ENCODE assay signal across 2 cellular contexts in genomic region chr2:119681196-119681867, GRCh38.
A peak's percentile ranks its signal among the peaks of the same experiment; 100 is the strongest.
TF ChIP-seq lines count a peak whose summit lies in the region.

No MANE protein-coding gene starts in this region.

TF ChIP-seq in HepG2, 621 proteins besides CTCF, POLR2A, EP300 and RAD21 (continues in another document):
- TF ChIP-seq, protein P1, sequence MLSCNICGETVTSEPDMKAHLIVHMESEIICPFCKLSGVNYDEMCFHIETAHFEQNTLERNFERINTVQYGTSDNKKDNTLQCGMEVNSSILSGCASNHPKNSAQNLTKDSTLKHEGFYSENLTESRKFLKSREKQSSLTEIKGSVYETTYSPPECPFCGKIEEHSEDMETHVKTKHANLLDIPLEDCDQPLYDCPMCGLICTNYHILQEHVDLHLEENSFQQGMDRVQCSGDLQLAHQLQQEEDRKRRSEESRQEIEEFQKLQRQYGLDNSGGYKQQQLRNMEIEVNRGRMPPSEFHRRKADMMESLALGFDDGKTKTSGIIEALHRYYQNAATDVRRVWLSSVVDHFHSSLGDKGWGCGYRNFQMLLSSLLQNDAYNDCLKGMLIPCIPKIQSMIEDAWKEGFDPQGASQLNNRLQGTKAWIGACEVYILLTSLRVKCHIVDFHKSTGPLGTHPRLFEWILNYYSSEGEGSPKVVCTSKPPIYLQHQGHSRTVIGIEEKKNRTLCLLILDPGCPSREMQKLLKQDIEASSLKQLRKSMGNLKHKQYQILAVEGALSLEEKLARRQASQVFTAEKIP (CRISPR knock-in tag; IDR thresholded peaks at IDR 0.05; ENCODE audit: borderline replicate concordance), result no peak
- TF ChIP-seq ZSCAN29 (CRISPR knock-in tag; conservative IDR thresholded peaks at IDR 0.05) (no peak), ZNF251 (CRISPR knock-in tag; IDR thresholded peaks at IDR 0.05) (no peak), HNRNPL (IDR thresholded peaks at IDR 0.05; ENCODE audit: low read depth, low read length) (peak; percentile 69; the same call in 1 of the 2 replicates), ZNF280D (CRISPR knock-in tag; IDR thresholded peaks at IDR 0.05) (no peak), HDAC6 (IDR thresholded peaks at IDR 0.05; ENCODE audit: low read depth, low read length) (no peak), ARID2 (CRISPR knock-in tag; IDR thresholded peaks at IDR 0.05; ENCODE audit: borderline replicate concordance) (no peak), ELF4 (CRISPR knock-in tag; IDR thresholded peaks at IDR 0.05; ENCODE audit: borderline replicate concordance) (no peak), CBX1 (IDR thresholded peaks at IDR 0.05; ENCODE audit: low read depth) (no peak), MXD3 (CRISPR knock-in tag; IDR thresholded peaks at IDR 0.05) (no peak), TBX2 (CRISPR knock-in tag; IDR thresholded peaks at IDR 0.05; ENCODE audit: borderline replicate concordance) (0 out of 2 replicates have a peak, but pooled peaks have one; percentile 14), KDM2A (CRISPR knock-in tag; IDR thresholded peaks at IDR 0.05; ENCODE audit: borderline replicate concordance, low read depth) (no peak)
- TF ChIP-seq, protein P2, sequence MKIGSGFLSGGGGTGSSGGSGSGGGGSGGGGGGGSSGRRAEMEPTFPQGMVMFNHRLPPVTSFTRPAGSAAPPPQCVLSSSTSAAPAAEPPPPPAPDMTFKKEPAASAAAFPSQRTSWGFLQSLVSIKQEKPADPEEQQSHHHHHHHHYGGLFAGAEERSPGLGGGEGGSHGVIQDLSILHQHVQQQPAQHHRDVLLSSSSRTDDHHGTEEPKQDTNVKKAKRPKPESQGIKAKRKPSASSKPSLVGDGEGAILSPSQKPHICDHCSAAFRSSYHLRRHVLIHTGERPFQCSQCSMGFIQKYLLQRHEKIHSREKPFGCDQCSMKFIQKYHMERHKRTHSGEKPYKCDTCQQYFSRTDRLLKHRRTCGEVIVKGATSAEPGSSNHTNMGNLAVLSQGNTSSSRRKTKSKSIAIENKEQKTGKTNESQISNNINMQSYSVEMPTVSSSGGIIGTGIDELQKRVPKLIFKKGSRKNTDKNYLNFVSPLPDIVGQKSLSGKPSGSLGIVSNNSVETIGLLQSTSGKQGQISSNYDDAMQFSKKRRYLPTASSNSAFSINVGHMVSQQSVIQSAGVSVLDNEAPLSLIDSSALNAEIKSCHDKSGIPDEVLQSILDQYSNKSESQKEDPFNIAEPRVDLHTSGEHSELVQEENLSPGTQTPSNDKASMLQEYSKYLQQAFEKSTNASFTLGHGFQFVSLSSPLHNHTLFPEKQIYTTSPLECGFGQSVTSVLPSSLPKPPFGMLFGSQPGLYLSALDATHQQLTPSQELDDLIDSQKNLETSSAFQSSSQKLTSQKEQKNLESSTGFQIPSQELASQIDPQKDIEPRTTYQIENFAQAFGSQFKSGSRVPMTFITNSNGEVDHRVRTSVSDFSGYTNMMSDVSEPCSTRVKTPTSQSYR (CRISPR knock-in tag; IDR thresholded peaks at IDR 0.05; ENCODE audit: borderline replicate concordance), result no peak
- TF ChIP-seq, protein P3, sequence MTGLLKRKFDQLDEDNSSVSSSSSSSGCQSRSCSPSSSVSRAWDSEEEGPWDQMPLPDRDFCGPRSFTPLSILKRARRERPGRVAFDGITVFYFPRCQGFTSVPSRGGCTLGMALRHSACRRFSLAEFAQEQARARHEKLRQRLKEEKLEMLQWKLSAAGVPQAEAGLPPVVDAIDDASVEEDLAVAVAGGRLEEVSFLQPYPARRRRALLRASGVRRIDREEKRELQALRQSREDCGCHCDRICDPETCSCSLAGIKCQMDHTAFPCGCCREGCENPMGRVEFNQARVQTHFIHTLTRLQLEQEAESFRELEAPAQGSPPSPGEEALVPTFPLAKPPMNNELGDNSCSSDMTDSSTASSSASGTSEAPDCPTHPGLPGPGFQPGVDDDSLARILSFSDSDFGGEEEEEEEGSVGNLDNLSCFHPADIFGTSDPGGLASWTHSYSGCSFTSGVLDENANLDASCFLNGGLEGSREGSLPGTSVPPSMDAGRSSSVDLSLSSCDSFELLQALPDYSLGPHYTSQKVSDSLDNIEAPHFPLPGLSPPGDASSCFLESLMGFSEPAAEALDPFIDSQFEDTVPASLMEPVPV (CRISPR knock-in tag; IDR thresholded peaks at IDR 0.05), result no peak
- TF ChIP-seq, protein P4, sequence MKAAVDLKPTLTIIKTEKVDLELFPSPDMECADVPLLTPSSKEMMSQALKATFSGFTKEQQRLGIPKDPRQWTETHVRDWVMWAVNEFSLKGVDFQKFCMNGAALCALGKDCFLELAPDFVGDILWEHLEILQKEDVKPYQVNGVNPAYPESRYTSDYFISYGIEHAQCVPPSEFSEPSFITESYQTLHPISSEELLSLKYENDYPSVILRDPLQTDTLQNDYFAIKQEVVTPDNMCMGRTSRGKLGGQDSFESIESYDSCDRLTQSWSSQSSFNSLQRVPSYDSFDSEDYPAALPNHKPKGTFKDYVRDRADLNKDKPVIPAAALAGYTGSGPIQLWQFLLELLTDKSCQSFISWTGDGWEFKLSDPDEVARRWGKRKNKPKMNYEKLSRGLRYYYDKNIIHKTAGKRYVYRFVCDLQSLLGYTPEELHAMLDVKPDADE (CRISPR knock-in tag; IDR thresholded peaks at IDR 0.05), result no peak

TF ChIP-seq in WTC11, 78 proteins besides CTCF, POLR2A, EP300 and RAD21:
- no peak for TF ChIP-seq ZNF671 (CRISPR knock-in tag; IDR thresholded peaks at IDR 0.05)
- no peak for TF ChIP-seq ARID4B (CRISPR knock-in tag; IDR thresholded peaks at IDR 0.05; ENCODE audit: borderline replicate concordance)
- TF ChIP-seq, protein P5, sequence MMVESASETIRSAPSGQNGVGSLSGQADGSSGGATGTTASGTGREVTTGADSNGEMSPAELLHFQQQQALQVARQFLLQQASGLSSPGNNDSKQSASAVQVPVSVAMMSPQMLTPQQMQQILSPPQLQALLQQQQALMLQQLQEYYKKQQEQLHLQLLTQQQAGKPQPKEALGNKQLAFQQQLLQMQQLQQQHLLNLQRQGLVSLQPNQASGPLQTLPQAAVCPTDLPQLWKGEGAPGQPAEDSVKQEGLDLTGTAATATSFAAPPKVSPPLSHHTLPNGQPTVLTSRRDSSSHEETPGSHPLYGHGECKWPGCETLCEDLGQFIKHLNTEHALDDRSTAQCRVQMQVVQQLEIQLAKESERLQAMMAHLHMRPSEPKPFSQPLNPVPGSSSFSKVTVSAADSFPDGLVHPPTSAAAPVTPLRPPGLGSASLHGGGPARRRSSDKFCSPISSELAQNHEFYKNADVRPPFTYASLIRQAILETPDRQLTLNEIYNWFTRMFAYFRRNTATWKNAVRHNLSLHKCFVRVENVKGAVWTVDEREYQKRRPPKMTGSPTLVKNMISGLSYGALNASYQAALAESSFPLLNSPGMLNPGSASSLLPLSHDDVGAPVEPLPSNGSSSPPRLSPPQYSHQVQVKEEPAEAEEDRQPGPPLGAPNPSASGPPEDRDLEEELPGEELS (CRISPR knock-in tag; IDR thresholded peaks at IDR 0.05), result no peak
- TF ChIP-seq, protein P6, sequence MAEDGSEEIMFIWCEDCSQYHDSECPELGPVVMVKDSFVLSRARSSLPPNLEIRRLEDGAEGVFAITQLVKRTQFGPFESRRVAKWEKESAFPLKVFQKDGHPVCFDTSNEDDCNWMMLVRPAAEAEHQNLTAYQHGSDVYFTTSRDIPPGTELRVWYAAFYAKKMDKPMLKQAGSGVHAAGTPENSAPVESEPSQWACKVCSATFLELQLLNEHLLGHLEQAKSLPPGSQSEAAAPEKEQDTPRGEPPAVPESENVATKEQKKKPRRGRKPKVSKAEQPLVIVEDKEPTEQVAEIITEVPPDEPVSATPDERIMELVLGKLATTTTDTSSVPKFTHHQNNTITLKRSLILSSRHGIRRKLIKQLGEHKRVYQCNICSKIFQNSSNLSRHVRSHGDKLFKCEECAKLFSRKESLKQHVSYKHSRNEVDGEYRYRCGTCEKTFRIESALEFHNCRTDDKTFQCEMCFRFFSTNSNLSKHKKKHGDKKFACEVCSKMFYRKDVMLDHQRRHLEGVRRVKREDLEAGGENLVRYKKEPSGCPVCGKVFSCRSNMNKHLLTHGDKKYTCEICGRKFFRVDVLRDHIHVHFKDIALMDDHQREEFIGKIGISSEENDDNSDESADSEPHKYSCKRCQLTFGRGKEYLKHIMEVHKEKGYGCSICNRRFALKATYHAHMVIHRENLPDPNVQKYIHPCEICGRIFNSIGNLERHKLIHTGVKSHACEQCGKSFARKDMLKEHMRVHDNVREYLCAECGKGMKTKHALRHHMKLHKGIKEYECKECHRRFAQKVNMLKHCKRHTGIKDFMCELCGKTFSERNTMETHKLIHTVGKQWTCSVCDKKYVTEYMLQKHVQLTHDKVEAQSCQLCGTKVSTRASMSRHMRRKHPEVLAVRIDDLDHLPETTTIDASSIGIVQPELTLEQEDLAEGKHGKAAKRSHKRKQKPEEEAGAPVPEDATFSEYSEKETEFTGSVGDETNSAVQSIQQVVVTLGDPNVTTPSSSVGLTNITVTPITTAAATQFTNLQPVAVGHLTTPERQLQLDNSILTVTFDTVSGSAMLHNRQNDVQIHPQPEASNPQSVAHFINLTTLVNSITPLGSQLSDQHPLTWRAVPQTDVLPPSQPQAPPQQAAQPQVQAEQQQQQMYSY (CRISPR knock-in tag; IDR thresholded peaks at IDR 0.05), result no peak
- no peak for TF ChIP-seq EMX1 (CRISPR knock-in tag; IDR thresholded peaks at IDR 0.05)
- TF ChIP-seq, protein P7, sequence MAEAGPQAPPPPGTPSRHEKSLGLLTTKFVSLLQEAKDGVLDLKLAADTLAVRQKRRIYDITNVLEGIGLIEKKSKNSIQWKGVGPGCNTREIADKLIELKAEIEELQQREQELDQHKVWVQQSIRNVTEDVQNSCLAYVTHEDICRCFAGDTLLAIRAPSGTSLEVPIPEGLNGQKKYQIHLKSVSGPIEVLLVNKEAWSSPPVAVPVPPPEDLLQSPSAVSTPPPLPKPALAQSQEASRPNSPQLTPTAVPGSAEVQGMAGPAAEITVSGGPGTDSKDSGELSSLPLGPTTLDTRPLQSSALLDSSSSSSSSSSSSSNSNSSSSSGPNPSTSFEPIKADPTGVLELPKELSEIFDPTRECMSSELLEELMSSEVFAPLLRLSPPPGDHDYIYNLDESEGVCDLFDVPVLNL (CRISPR knock-in tag; IDR thresholded peaks at IDR 0.05; ENCODE audit: borderline replicate concordance, low read depth), result no peak
- TF ChIP-seq, protein P8, sequence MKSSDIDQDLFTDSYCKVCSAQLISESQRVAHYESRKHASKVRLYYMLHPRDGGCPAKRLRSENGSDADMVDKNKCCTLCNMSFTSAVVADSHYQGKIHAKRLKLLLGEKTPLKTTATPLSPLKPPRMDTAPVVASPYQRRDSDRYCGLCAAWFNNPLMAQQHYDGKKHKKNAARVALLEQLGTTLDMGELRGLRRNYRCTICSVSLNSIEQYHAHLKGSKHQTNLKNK (CRISPR knock-in tag; IDR thresholded peaks at IDR 0.05), result no peak
- no peak for TF ChIP-seq NFATC4 (CRISPR knock-in tag; IDR thresholded peaks at IDR 0.05)
- TF ChIP-seq, protein P9, sequence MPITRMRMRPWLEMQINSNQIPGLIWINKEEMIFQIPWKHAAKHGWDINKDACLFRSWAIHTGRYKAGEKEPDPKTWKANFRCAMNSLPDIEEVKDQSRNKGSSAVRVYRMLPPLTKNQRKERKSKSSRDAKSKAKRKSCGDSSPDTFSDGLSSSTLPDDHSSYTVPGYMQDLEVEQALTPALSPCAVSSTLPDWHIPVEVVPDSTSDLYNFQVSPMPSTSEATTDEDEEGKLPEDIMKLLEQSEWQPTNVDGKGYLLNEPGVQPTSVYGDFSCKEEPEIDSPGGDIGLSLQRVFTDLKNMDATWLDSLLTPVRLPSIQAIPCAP (CRISPR knock-in tag; IDR thresholded peaks at IDR 0.05), result no peak
- TF ChIP-seq FOXP1 (CRISPR knock-in tag; IDR thresholded peaks at IDR 0.05; ENCODE audit: borderline replicate concordance), result no peak
- TF ChIP-seq ZBTB21 (CRISPR knock-in tag; IDR thresholded peaks at IDR 0.05; ENCODE audit: borderline replicate concordance), result no peak
- no peak for TF ChIP-seq NFE2L1 (CRISPR knock-in tag; IDR thresholded peaks at IDR 0.05)
- TF ChIP-seq, protein P2 (CRISPR knock-in tag; IDR thresholded peaks at IDR 0.05), result no peak
